ENCODE assay signal across 8 cellular contexts in genomic region chr14:77607741-77608302, GRCh38. TPM values are rescaled to one million over a fixed set of nuclear protein-coding genes. Genes with fewer than 3 reads are reported as not detected.
DNase-seq lines count a peak whose midpoint lies in the region; ATAC-seq and TF ChIP-seq lines count a peak whose summit lies in the region.

No MANE protein-coding gene starts in this region.

- peaks cover 13 to 19% of the 10 kb centered on the region in 2 donors for H3K4me1 ChIP-seq in naive thymus-derived CD4-positive, alpha-beta T cell (ENCODE audit: control insufficient read depth in 2 of 2, insufficient read depth in 2 of 2, low read length in 2 of 2)
- H3K4me1 ChIP-seq in smooth muscle cell (ENCODE audit: low read depth): peaks cover 11% of the 10 kb centered on the region

- no peaks in the 10 kb centered on the region for H3K27me3 ChIP-seq in naive thymus-derived CD4-positive, alpha-beta T cell (ENCODE audit: control insufficient read depth in 2 of 2, insufficient read depth in 2 of 2, low read length in 2 of 2)
- H3K27me3 ChIP-seq in smooth muscle cell (ENCODE audit: low read depth): no peaks in the 10 kb centered on the region

- no peaks in the 10 kb centered on the region for H3K9me3 Mint-ChIP-seq in activated T-helper 1 cell treated with anti-CD3 and anti-CD28 coated beads, Interleukin-12 subunit alpha, Interleukin-12 subunit beta, Interleukin-2, Interleukin-4 antibody, amounts not matched to agents 30 ng/mL and 10 ng/mL and 1 ng/mL, durations not matched to agents 14 hours and 24 hours and 36 hours
- no peaks in the 10 kb centered on the region for H3K9me3 Mint-ChIP-seq in naive thymus-derived CD4-positive, alpha-beta T cell

- peaks cover 60% of the 10 kb centered on the region for H3K4me1 Mint-ChIP-seq in activated T-helper 1 cell treated with anti-CD3 and anti-CD28 coated beads, Interleukin-12 subunit alpha, Interleukin-12 subunit beta, Interleukin-2, Interleukin-4 antibody, amounts not matched to agents 30 ng/mL and 10 ng/mL and 1 ng/mL, durations not matched to agents 14 hours and 24 hours and 36 hours (ENCODE audit: low read depth)
- H3K4me1 Mint-ChIP-seq in naive thymus-derived CD4-positive, alpha-beta T cell: peaks cover 36 to 70% (median 60%) of the 10 kb centered on the region in 7 donors

- DNase-seq in activated T-helper 1 cell treated with anti-CD3 and anti-CD28 coated beads, Interleukin-12 subunit alpha, Interleukin-12 subunit beta, Interleukin-2, Interleukin-4 antibody, amounts not matched to agents 30 ng/mL and 10 ng/mL and 1 ng/mL, durations not matched to agents 14 hours and 24 hours and 36 hours (ENCODE audit: low spot score): no peak
- peak in 3 of 9 donors; percentile 4 to 30 (median 15) for DNase-seq in naive thymus-derived CD4-positive, alpha-beta T cell
- DNase-seq in smooth muscle cell (lab: John Stamatoyannopoulos, UW; ENCODE audit: unreplicated experiment) (no peak), GM19240 (ENCODE audit: insufficient read length, low spot score) (no peak), NCI-H2227 treated with DMSO at 0.1 percent for 48 hours (lab: John Stamatoyannopoulos, UW) (no peak)

- 77% methylated on average over 9 of the region's 9 CpGs for WGBS in smooth muscle cell (ENCODE audit: low lambda C conversion rate)

- H3K27ac ChIP-seq in naive thymus-derived CD4-positive, alpha-beta T cell (ENCODE audit: low read depth, low read length): no peak overlapping the region
- no peak overlapping the region for H3K27ac ChIP-seq in smooth muscle cell (ENCODE audit: low read depth)

- peaks cover 99% of the 10 kb centered on the region for H3K79me2 ChIP-seq in smooth muscle cell (ENCODE audit: low read depth)

- H3F3A ChIP-seq in smooth muscle cell (ENCODE audit: low read depth): peaks cover 4% of the 10 kb centered on the region

- H3K27me3 Mint-ChIP-seq in activated T-helper 1 cell treated with anti-CD3 and anti-CD28 coated beads, Interleukin-12 subunit alpha, Interleukin-12 subunit beta, Interleukin-2, Interleukin-4 antibody, amounts not matched to agents 30 ng/mL and 10 ng/mL and 1 ng/mL, durations not matched to agents 14 hours and 24 hours and 36 hours (ENCODE audit: insufficient read depth): no peaks in the 10 kb centered on the region
- H3K27me3 Mint-ChIP-seq in naive thymus-derived CD4-positive, alpha-beta T cell: no peaks in the 10 kb centered on the region

- H3K9me3 ChIP-seq in naive thymus-derived CD4-positive, alpha-beta T cell (ENCODE audit: control insufficient read depth in 2 of 3, low read length in 3 of 3): no peaks in the 10 kb centered on the region
- H3K9me3 ChIP-seq in smooth muscle cell (replicated peaks; ENCODE audit: low read depth): no peaks in the 10 kb centered on the region

- H4K20me1 ChIP-seq in smooth muscle cell (ENCODE audit: low read depth): peaks cover 97% of the 10 kb centered on the region

- no peak overlapping the region for H2AFZ ChIP-seq in smooth muscle cell (ENCODE audit: low read depth)

- H3K36me3 ChIP-seq in naive thymus-derived CD4-positive, alpha-beta T cell (ENCODE audit: control insufficient read depth in 2 of 3, insufficient read depth in 3 of 3, low read length in 3 of 3): no peaks in the 10 kb centered on the region
- no peaks in the 10 kb centered on the region for H3K36me3 ChIP-seq in smooth muscle cell (ENCODE audit: low read depth)

- H3K4me3 Mint-ChIP-seq in activated T-helper 1 cell treated with anti-CD3 and anti-CD28 coated beads, Interleukin-12 subunit alpha, Interleukin-12 subunit beta, Interleukin-2, Interleukin-4 antibody, amounts not matched to agents 30 ng/mL and 10 ng/mL and 1 ng/mL, durations not matched to agents 14 hours and 24 hours and 36 hours: peak overlapping the region; percentile 78
- H3K4me3 Mint-ChIP-seq in naive thymus-derived CD4-positive, alpha-beta T cell: peak overlapping the region; percentile 33 to 85 (median 58)

- H3K27ac Mint-ChIP-seq in activated T-helper 1 cell treated with anti-CD3 and anti-CD28 coated beads, Interleukin-12 subunit alpha, Interleukin-12 subunit beta, Interleukin-2, Interleukin-4 antibody, amounts not matched to agents 30 ng/mL and 10 ng/mL and 1 ng/mL, durations not matched to agents 14 hours and 24 hours and 36 hours: peak overlapping the region; percentile 89
- peak overlapping the region; percentile 1 to 91 (median 59) for H3K27ac Mint-ChIP-seq in naive thymus-derived CD4-positive, alpha-beta T cell

- H3K4me2 ChIP-seq in smooth muscle cell: no peak overlapping the region

- ATAC-seq in GM18520 (IDR thresholded peaks at IDR 0.05; ENCODE audit: unreplicated experiment): peak; percentile 38
- peak; percentile 65 for ATAC-seq in HG03139 (IDR thresholded peaks at IDR 0.05; ENCODE audit: unreplicated experiment)
- ATAC-seq in naive thymus-derived CD4-positive, alpha-beta T cell: peak; percentile 61
- ATAC-seq in GM21526 (IDR thresholded peaks at IDR 0.05; ENCODE audit: low FRiP score, unreplicated experiment): no peak

- H3K4me3 ChIP-seq in naive thymus-derived CD4-positive, alpha-beta T cell (ENCODE audit: low read length): no peak overlapping the region
- no peak overlapping the region for H3K4me3 ChIP-seq in smooth muscle cell

- CTCF ChIA-PET in naive thymus-derived CD4-positive, alpha-beta T cell (lab: Charles Lee): interaction anchor here (0.5 to 1.2 kb wide), 3 partner anchors 10 to 58 kb away, joined by 3 read pairs; no protein-coding TSS in a partner anchor

- intact Hi-C loops in activated T-helper 1 cell treated with anti-CD3 and anti-CD28 coated beads, Interleukin-12 subunit alpha, Interleukin-12 subunit beta, Interleukin-2, Interleukin-4 antibody, amounts not matched to agents 30 ng/mL and 10 ng/mL and 1 ng/mL, durations not matched to agents 14 hours and 24 hours and 36 hours (cut with micrococcal nuclease): loop anchor here (1.0 kb wide), 3 partner anchors 8 to 15 kb away; partner anchors contain the start of gene SPTLC2
- intact Hi-C loops in naive thymus-derived CD4-positive, alpha-beta T cell (cut with micrococcal nuclease): loop anchor here (1.0 kb wide), 2 partner anchors 7 to 9 kb away; no protein-coding TSS in a partner anchor

- TF ChIP-seq CTCF in smooth muscle cell (IDR thresholded peaks at IDR 0.05; ENCODE audit: borderline replicate concordance, insufficient read depth, poor library complexity, severe bottlenecking): no peak

- POLR2A ChIA-PET in naive thymus-derived CD4-positive, alpha-beta T cell (lab: Charles Lee): interaction anchor here (0.6 to 1.2 kb wide), 3 partner anchors 9 to 1627 kb away, joined by 3 to 4 read pairs (median 3); no protein-coding TSS in a partner anchor

- no peaks in the 10 kb centered on the region for H3K36me3 Mint-ChIP-seq in activated T-helper 1 cell treated with anti-CD3 and anti-CD28 coated beads, Interleukin-12 subunit alpha, Interleukin-12 subunit beta, Interleukin-2, Interleukin-4 antibody, amounts not matched to agents 30 ng/mL and 10 ng/mL and 1 ng/mL, durations not matched to agents 14 hours and 24 hours and 36 hours (ENCODE audit: low read depth)
- peaks cover 0 to 15% (median 0%) of the 10 kb centered on the region in 5 donors for H3K36me3 Mint-ChIP-seq in naive thymus-derived CD4-positive, alpha-beta T cell

- H3K9ac ChIP-seq in smooth muscle cell (ENCODE audit: low read depth): no peak overlapping the region

RNA-seq across cellular contexts. Expression of gene SPTLC2, which starts 8.6 kb away (rescaled TPM):
- 29.9 and 31.9 TPM in 2 replicates for total RNA-seq in activated T-helper 1 cell treated with anti-CD3 and anti-CD28 coated beads, Interleukin-12 subunit alpha, Interleukin-12 subunit beta, Interleukin-2, Interleukin-4 antibody, amounts not matched to agents 30 ng/mL and 10 ng/mL and 1 ng/mL, durations not matched to agents 14 hours and 24 hours and 36 hours
- 10 to 100 TPM; 19.0 to 58.1 (median 25.7) TPM for total RNA-seq in naive thymus-derived CD4-positive, alpha-beta T cell
- polyA plus RNA-seq in naive thymus-derived CD4-positive, alpha-beta T cell: 10 to 100 TPM; 11.6 to 12.7 TPM
- total RNA-seq in smooth muscle cell: 24.8 and 36.2 TPM in 2 replicates
- 21.8 and 23.4 TPM in 2 replicates for polyA plus RNA-seq in smooth muscle cell
